8 cellular contexts compared by ENCODE assay signal in genomic region chr4:112284166-112284565, GRCh38. TPM values are rescaled to one million over a fixed set of nuclear protein-coding genes. Genes with fewer than 3 reads are reported as not detected.
DNase-seq lines count a peak whose midpoint lies in the region; ATAC-seq and TF ChIP-seq lines count a peak whose summit lies in the region.

No MANE protein-coding gene starts in this region.

- ATAC-seq in esophagus mucosa: no peak
- ATAC-seq in GM21447 (IDR thresholded peaks at IDR 0.05; ENCODE audit: unreplicated experiment): no peak
- ATAC-seq in mucosa of descending colon: no peak

- H3K4me3 Mint-ChIP-seq in HFFc6: peak overlapping the region; percentile 91

- no peaks in the 10 kb centered on the region for H3K36me3 Mint-ChIP-seq in HFFc6 (ENCODE audit: low read depth)

- H3K27me3 Mint-ChIP-seq in HFFc6 (ENCODE audit: insufficient read depth): peaks cover 2% of the 10 kb centered on the region

- H3K9me3 ChIP-seq in mucosa of rectum (ENCODE audit: control insufficient read depth in 2 of 2, low read length in 2 of 2) (no peaks in the 10 kb centered on the region), mucosa of descending colon (no peaks in the 10 kb centered on the region)

- no peaks in the 10 kb centered on the region for H3K27me3 ChIP-seq in mucosa of rectum (ENCODE audit: control insufficient read depth in 2 of 2, insufficient read depth in 2 of 2, low read length in 2 of 2)

- H3K4me1 ChIP-seq in mucosa of rectum (ENCODE audit: control insufficient read depth in 2 of 2, insufficient read depth in 2 of 2, low read length in 2 of 2) (peaks cover 10 to 14% of the 10 kb centered on the region in 2 donors), mucosa of descending colon (ENCODE audit: low read depth) (peaks cover 5% of the 10 kb centered on the region)

- TF ChIP-seq CTCF in AG09309 (IDR thresholded peaks at IDR 0.05; ENCODE audit: control insufficient read depth, insufficient read depth, low read depth, low read length, missing control alignments): no peak
- no peak for TF ChIP-seq CTCF in HFFc6 (IDR thresholded peaks at IDR 0.05)
- no peak for TF ChIP-seq CTCF in mucosa of descending colon (IDR thresholded peaks at IDR 0.05)

- DNase-seq in AG09309 (ENCODE audit: low read depth) (no peak), HFFc6 (no peak), astrocyte of the hippocampus (ENCODE audit: low read depth, low spot score) (peak; percentile 35), NCI-H187 treated with DMSO at 0.1 percent for 48 hours (lab: John Stamatoyannopoulos, UW) (no peak), mucosa of descending colon (no peak)

- H3K36me3 ChIP-seq in mucosa of rectum (ENCODE audit: control insufficient read depth in 2 of 2, insufficient read depth in 2 of 2, low read length in 2 of 2) (no peaks in the 10 kb centered on the region), mucosa of descending colon (ENCODE audit: low read depth) (no peaks in the 10 kb centered on the region)

- H3K4me1 Mint-ChIP-seq in HFFc6 (ENCODE audit: low read depth): peaks cover 34% of the 10 kb centered on the region

- intact Hi-C loops in mucosa of descending colon (cut with DNase I, micrococcal nuclease): no loop called here

- peak overlapping the region; percentile 74 for H3K4me3 ChIP-seq in AG09309 (ENCODE audit: control insufficient read depth, low read depth, low read length)
- H3K4me3 ChIP-seq in mucosa of rectum (ENCODE audit: low read length in 2 of 2): peak overlapping the region; percentile 75 to 91
- H3K4me3 ChIP-seq in mucosa of descending colon: no peak overlapping the region

- H3K9ac ChIP-seq in mucosa of rectum (ENCODE audit: low read depth in 1 of 2, low read length in 2 of 2): peak overlapping the region; percentile 39 to 61

- H3K27ac Mint-ChIP-seq in HFFc6: peak overlapping the region; percentile 11

- H3K9me3 Mint-ChIP-seq in HFFc6: no peaks in the 10 kb centered on the region

- peak overlapping the region in 1 of 2 donors; percentile 16 for H3K27ac ChIP-seq in mucosa of rectum (ENCODE audit: low read depth in 2 of 2, low read length in 2 of 2)

RNA-seq across cellular contexts. Expression of gene TIFA, which starts 1.5 kb away (rescaled TPM):
- 1 to 10 TPM; 4.3 to 7.4 (median 6.4) TPM for total RNA-seq in HFFc6 (2021; fragmentation: NEBNext Ultra II Directional; extraction: Animal tissue kit (Norgen Biotek cat#: 25700))
- total RNA-seq in esophagus mucosa (12.2 TPM), mucosa of descending colon (1 to 10 TPM; 6.3 to 8.2 (median 6.7) TPM)

RNA-seq across cellular contexts. Expression of gene ALPK1, which starts 13.0 kb away (rescaled TPM):
- 1 to 10 TPM; 5.8 to 9.0 (median 7.8) TPM for total RNA-seq in HFFc6 (2021; fragmentation: NEBNext Ultra II Directional; extraction: Animal tissue kit (Norgen Biotek cat#: 25700))
- 14.5 TPM for total RNA-seq in esophagus mucosa
- total RNA-seq in mucosa of descending colon: 10 to 100 TPM; 23.1 to 39.8 (median 31.0) TPM

RNA-seq across cellular contexts. Expression of gene AP1AR, which starts 52.6 kb away (rescaled TPM):
- total RNA-seq in HFFc6 (2021; fragmentation: NEBNext Ultra II Directional; extraction: Animal tissue kit (Norgen Biotek cat#: 25700)): 10 to 100 TPM in 5 of 6 experiments, 1 to 10 TPM in 1; 8.7 to 15.6 (median 11.4) TPM
- total RNA-seq in esophagus mucosa (14.7 TPM), mucosa of descending colon (10 to 100 TPM; 32.3 to 51.5 (median 35.9) TPM)
